In genomic region chr18:58174285-58174684, GRCh38 we compare ENCODE assay signal across 23 cellular contexts.
A peak's percentile ranks its signal among the peaks of the same experiment; 100 is the strongest.
DNase-seq lines count a peak whose midpoint lies in the region; FAIRE-seq and TF ChIP-seq lines count a peak whose summit lies in the region.
"Had no signal": no experiment of that assay in that cellular context is flagged by ENCODE, and none has a peak within 500 bp of the region (broad histone marks: within the 10 kb centered on the region; RNA-seq: fewer than 3 reads in every experiment).

No MANE protein-coding gene starts in this region.

- no peak overlapping the region for H3K4me3 Mint-ChIP-seq in astrocyte (ENCODE audit: unreplicated experiment)
- H3K4me3 Mint-ChIP-seq: B cell; CD8-positive, alpha-beta T cell had no signal

- H3K27me3 Mint-ChIP-seq in astrocyte (ENCODE audit: low read depth, unreplicated experiment): no peaks in the 10 kb centered on the region
- H3K27me3 Mint-ChIP-seq: B cell had no signal

- H3K27ac Mint-ChIP-seq in astrocyte (ENCODE audit: unreplicated experiment): peak overlapping the region; percentile 28
- H3K27ac Mint-ChIP-seq: B cell; CD8-positive, alpha-beta T cell had no signal

- no peak overlapping the region for H2AK5ac ChIP-seq in mesendoderm (ENCODE audit: low read length)

- H3K27ac ChIP-seq in astrocyte (ENCODE audit: low read depth, low read length) (no peak overlapping the region), mesendoderm (ENCODE audit: low read depth, low read length) (no peak overlapping the region), tibial nerve (no peak overlapping the region)
- H3K27ac ChIP-seq: 22Rv1, GM23248, HL-60, SJSA1 had no signal

- H3K9me3 Mint-ChIP-seq in astrocyte (ENCODE audit: unreplicated experiment): no peaks in the 10 kb centered on the region
- H3K9me3 Mint-ChIP-seq: CD8-positive, alpha-beta T cell had no signal

- H3K9ac ChIP-seq in astrocyte (ENCODE audit: low read length): no peak overlapping the region
- H3K9ac ChIP-seq in mesendoderm (ENCODE audit: low read length): no peak overlapping the region
- H3K9ac ChIP-seq: GM23248 had no signal

- H4K5ac ChIP-seq in mesendoderm (ENCODE audit: low read length): no peak overlapping the region

- no peak for TF ChIP-seq EP300 in tibial nerve (IDR thresholded peaks at IDR 0.05)

- no peak for FAIRE-seq in astrocyte (lab: Jason Lieb, UNC)

- no peaks in the 10 kb centered on the region for H3K36me3 ChIP-seq in astrocyte (ENCODE audit: insufficient read depth, low read length)
- H3K36me3 ChIP-seq in mesendoderm (ENCODE audit: control insufficient read depth, insufficient read depth, low read length): no peaks in the 10 kb centered on the region
- H3K36me3 ChIP-seq in tibial nerve: peaks cover 0 to 4% (median 0%) of the 10 kb centered on the region in 3 donors
- H3K36me3 ChIP-seq: SJSA1 had no signal

- H3K4me1 Mint-ChIP-seq in astrocyte (ENCODE audit: low read depth, unreplicated experiment): peaks cover 24% of the 10 kb centered on the region

- H3K79me2 ChIP-seq in astrocyte (ENCODE audit: insufficient read depth, low read length): no peaks in the 10 kb centered on the region
- peaks cover 4% of the 10 kb centered on the region for H3K79me2 ChIP-seq in mesendoderm (ENCODE audit: control insufficient read depth, insufficient read depth, low read length)

- H2BK15ac ChIP-seq in mesendoderm (replicated peaks; ENCODE audit: low read depth): no peak overlapping the region

- H2BK120ac ChIP-seq in mesendoderm (ENCODE audit: low read depth, low read length): no peak overlapping the region

- H4K8ac ChIP-seq in mesendoderm (ENCODE audit: low read depth, low read length): no peak overlapping the region

- H3K4me1 ChIP-seq in astrocyte (ENCODE audit: insufficient read depth, low read length): peaks cover 13% of the 10 kb centered on the region
- H3K4me1 ChIP-seq in mesendoderm (ENCODE audit: control insufficient read depth, low read depth, low read length): no peaks in the 10 kb centered on the region
- H3K4me1 ChIP-seq in tibial nerve: peaks cover 0 to 34% (median 8%) of the 10 kb centered on the region in 4 donors

- WGBS in mesendoderm (ENCODE audit: extremely low coverage, insufficient coverage, low lambda C conversion rate): no CpG with 5 or more reads among the region's 12 CpGs
- WGBS in tibial nerve, 2 donors: 90 to 91% methylated on average over 12 of the region's 12 CpGs

- no peaks in the 10 kb centered on the region for H3K27me3 ChIP-seq in astrocyte (ENCODE audit: insufficient read depth, low read length)
- H3K27me3 ChIP-seq in mesendoderm (ENCODE audit: insufficient read depth, low read length, poor library complexity): no peaks in the 10 kb centered on the region
- no peaks in the 10 kb centered on the region for H3K27me3 ChIP-seq in tibial nerve
- H3K27me3 ChIP-seq: SJSA1 had no signal

- TF ChIP-seq CTCF in astrocyte (IDR thresholded peaks at IDR 0.05; ENCODE audit: insufficient read depth, low read depth, low read length): no peak
- TF ChIP-seq CTCF in tibial nerve (IDR thresholded peaks at IDR 0.05): no peak
- no peak for TF ChIP-seq CTCF in GM20000 (IDR thresholded peaks at IDR 0.05; ENCODE audit: extremely low read depth, missing control alignments)

- H3K36me3 Mint-ChIP-seq in astrocyte (ENCODE audit: low read depth, unreplicated experiment): peaks cover 6% of the 10 kb centered on the region
- H3K36me3 Mint-ChIP-seq: CD8-positive, alpha-beta T cell had no signal

- no peak overlapping the region for H2AFZ ChIP-seq in astrocyte (ENCODE audit: low read depth, low read length)
- H2AFZ ChIP-seq: GM23248 had no signal

- H3K4me2 ChIP-seq in astrocyte (ENCODE audit: low read length) (no peak overlapping the region), mesendoderm (ENCODE audit: low read length) (no peak overlapping the region)

- H3K79me1 ChIP-seq in mesendoderm (ENCODE audit: low read length): peaks cover 1% of the 10 kb centered on the region

- no peak for TF ChIP-seq POLR2A in tibial nerve (IDR thresholded peaks at IDR 0.05)

- no peak overlapping the region for H3K4me3 ChIP-seq in astrocyte (ENCODE audit: insufficient read depth, low read depth, low read length)
- H3K4me3 ChIP-seq in mesendoderm (ENCODE audit: low read length): no peak overlapping the region
- H3K4me3 ChIP-seq in tibial nerve: no peak overlapping the region
- H3K4me3 ChIP-seq: GM23248, SJSA1 had no signal

- DNase-seq in activated CD8-positive, alpha-beta memory T cell treated with anti-CD3 and anti-CD28 coated beads for 24 hours: peak; percentile 1
- DNase-seq in activated CD8-positive, alpha-beta memory T cell treated with anti-CD3 and anti-CD28 coated beads, Interleukin-2, amount 50 U/mL, for 4 hours: no peak
- DNase-seq in astrocyte (ENCODE audit: low read depth) (no peak), mesendoderm (peak; percentile 39), globus pallidus (ENCODE audit: low spot score) (no peak), tibial nerve (ENCODE audit: low spot score in 2 of 2) (no peak), GM20000 (ENCODE audit: low spot score) (no peak)
- DNase-seq: CD8-positive, alpha-beta T cell; DMS79 treated with DMSO at 0.1 percent for 48 hours; GM23248; NCI-H1048; NCI-H1417; NCI-H1694; NCI-H2081; NCI-H2227 treated with DMSO at 0.1 percent for 48 hours; NCI-H510A; NCI-H69; Right ventricle myocardium superior; RPMI8226 had no signal

- H3K56ac ChIP-seq in mesendoderm (ENCODE audit: low read length): no peak overlapping the region

- H2BK5ac ChIP-seq in mesendoderm (ENCODE audit: low read length): no peak overlapping the region

- H3K4ac ChIP-seq in mesendoderm (ENCODE audit: low read depth, low read length): no peak overlapping the region

- no peak overlapping the region for H3K23ac ChIP-seq in mesendoderm (ENCODE audit: low read length)

- no peak overlapping the region for H3K18ac ChIP-seq in mesendoderm (ENCODE audit: low read length)

- H4K20me1 ChIP-seq in astrocyte (ENCODE audit: insufficient read depth, low read length): no peaks in the 10 kb centered on the region

- no peaks in the 10 kb centered on the region for H3K9me3 ChIP-seq in astrocyte (ENCODE audit: insufficient read depth, low read depth, low read length)
- no peaks in the 10 kb centered on the region for H3K9me3 ChIP-seq in tibial nerve
- H3K9me3 ChIP-seq: SJSA1 had no signal

Comparison
In these comparisons a context has a peak if more than half of its experiments do, and no peak if none do; other contexts are left out.
1. DNase-seq: peak in activated CD8-positive, alpha-beta memory T cell treated with anti-CD3 and anti-CD28 coated beads for 24 hours (single experiment) and mesendoderm (single experiment); none in activated CD8-positive, alpha-beta memory T cell treated with anti-CD3 and anti-CD28 coated beads, Interleukin-2, amount 50 U/mL, for 4 hours (single experiment), astrocyte (single experiment), globus pallidus (single experiment), tibial nerve (0 of 2) and GM20000 (single experiment).